In genomic region chr18:78518805-78519204, GRCh38 we compare ENCODE assay signal across 20 cellular contexts.
A peak's percentile ranks its signal among the peaks of the same experiment; 100 is the strongest.
DNase-seq lines count a peak whose midpoint lies in the region; ATAC-seq, FAIRE-seq and TF ChIP-seq lines count a peak whose summit lies in the region.
"Had no signal": no experiment of that assay in that cellular context is flagged by ENCODE, and none has a peak within 500 bp of the region (broad histone marks: within the 10 kb centered on the region; RNA-seq: fewer than 3 reads in every experiment).

No MANE protein-coding gene starts in this region.

- H3K9me3 ChIP-seq in WERI-Rb-1 (ENCODE audit: severe bottlenecking), result no peaks in the 10 kb centered on the region
- H3K9me3 ChIP-seq: BE2C, Caco-2 had no signal

- FAIRE-seq in GM12892 (lab: Jason Lieb, UNC), result no peak
- FAIRE-seq: A204.1, D721Med, G401.6, GM12891, GM18507, H54, HTR-8/SVneo had no signal

- no peaks in the 10 kb centered on the region for H3K4me1 Mint-ChIP-seq in osteocyte (ENCODE audit: unreplicated experiment)
- H3K4me1 Mint-ChIP-seq: CD4-positive, CD25-positive, alpha-beta regulatory T cell; GM23338 had no signal

- H3K27ac ChIP-seq in WERI-Rb-1, result no peak overlapping the region

- H3K36me3 ChIP-seq in WERI-Rb-1, result no peaks in the 10 kb centered on the region; the same call in 1 of the 2 replicates
- H3K36me3 ChIP-seq: BE2C had no signal

- H3K4me3 ChIP-seq in WERI-Rb-1 (ENCODE audit: low read depth, low read length), result no peak overlapping the region
- H3K4me3 ChIP-seq: GM23338 had no signal

- no peak overlapping the region for H3K4me3 Mint-ChIP-seq in osteocyte (ENCODE audit: unreplicated experiment)
- H3K4me3 Mint-ChIP-seq: CD4-positive, CD25-positive, alpha-beta regulatory T cell; GM23338 had no signal

- no peaks in the 10 kb centered on the region for H3K27me3 Mint-ChIP-seq in osteocyte (ENCODE audit: unreplicated experiment)
- H3K27me3 Mint-ChIP-seq: CD4-positive, CD25-positive, alpha-beta regulatory T cell had no signal

- peaks cover 27% of the 10 kb centered on the region for H3K9me3 Mint-ChIP-seq in osteocyte (ENCODE audit: unreplicated experiment)

- TF ChIP-seq POLR2A in GM12892 (IDR thresholded peaks at IDR 0.05; ENCODE audit: low read depth, low read length), result no peak

- TF ChIP-seq CTCF in WERI-Rb-1 (IDR thresholded peaks at IDR 0.05; ENCODE audit: low read depth, low read length) (no peak), osteocyte (IDR thresholded peaks at IDR 0.05) (no peak)

- H3K36me3 Mint-ChIP-seq in osteocyte (ENCODE audit: unreplicated experiment), result no peaks in the 10 kb centered on the region
- H3K36me3 Mint-ChIP-seq: CD4-positive, CD25-positive, alpha-beta regulatory T cell had no signal

- H3K27ac Mint-ChIP-seq in osteocyte (ENCODE audit: unreplicated experiment), result no peak overlapping the region
- H3K27ac Mint-ChIP-seq: CD4-positive, CD25-positive, alpha-beta regulatory T cell; GM23338 had no signal

- no peaks in the 10 kb centered on the region for H3K27me3 ChIP-seq in WERI-Rb-1 (ENCODE audit: insufficient read depth, low read depth, severe bottlenecking)
- H3K27me3 ChIP-seq: BE2C had no signal

- peak; percentile 23 for ATAC-seq in esophagus mucosa
- ATAC-seq in stimulated activated naive CD8-positive, alpha-beta T cell treated with anti-CD3 and anti-CD28 coated beads, Interleukin-15, Interleukin-2, amounts not matched to agents 100 U/mL and 50 U/mL, for 24 hours, result no peak
- ATAC-seq: GM23338 had no signal

- DNase-seq in WERI-Rb-1 (peak; percentile 5), osteocyte (ENCODE audit: extremely low spot score, unreplicated experiment) (peak; percentile 81), GM12892 (ENCODE audit: insufficient read length) (no peak), SK-N-DZ (ENCODE audit: low spot score) (no peak)
- no peak for DNase-seq in stimulated activated naive CD8-positive, alpha-beta T cell treated with anti-CD3 and anti-CD28 coated beads, Interleukin-15, Interleukin-2, amounts not matched to agents 100 U/mL and 50 U/mL, for 24 hours
- DNase-seq: ACHN; BE2C; C1 segment of cervical spinal cord; Caco-2; CD4-positive, CD25-positive, alpha-beta regulatory T cell; IMR-90 had no signal

Comparison
In these comparisons a context has a peak if more than half of its experiments do, and no peak if none do; other contexts are left out.
1. DNase-seq: peak in WERI-Rb-1 (single experiment) and osteocyte (single experiment); none in stimulated activated naive CD8-positive, alpha-beta T cell treated with anti-CD3 and anti-CD28 coated beads, Interleukin-15, Interleukin-2, amounts not matched to agents 100 U/mL and 50 U/mL, for 24 hours (single experiment), GM12892 (single experiment) and SK-N-DZ (single experiment).